27 cellular contexts compared by ENCODE assay signal in genomic region chr7:17669204-17669603, GRCh38.
"Had no signal": no experiment of that assay in that cellular context is flagged by ENCODE, and none has a peak within 500 bp of the region (broad histone marks: within the 10 kb centered on the region; RNA-seq: fewer than 3 reads in every experiment).

No MANE protein-coding gene starts in this region.

- H3K4me3 ChIP-seq: ovary, psoas muscle, right lobe of liver, sigmoid colon, spleen, stomach, thoracic aorta, thyroid gland, tibial nerve, upper lobe of left lung, vagina had no signal

- H3K36me3 ChIP-seq: ovary, right lobe of liver, sigmoid colon, spleen, stomach, thoracic aorta, thyroid gland, tibial nerve, upper lobe of left lung, vagina had no signal

- H3K79me2 ChIP-seq: parathyroid adenoma had no signal

- H3K9me3 ChIP-seq: ovary, psoas muscle, right lobe of liver, sigmoid colon, spleen, stomach, thoracic aorta, thyroid gland, tibial nerve, upper lobe of left lung, vagina had no signal

- ATAC-seq: naive thymus-derived CD4-positive, alpha-beta T cell; natural killer cell; psoas muscle; right cardiac atrium; right lobe of liver; stimulated activated effector memory CD8-positive, alpha-beta T cell treated with anti-CD3 and anti-CD28 coated beads, Interleukin-12 subunit alpha, Interleukin-12 subunit beta, amount 100 ng/mL, for 72 hours; stimulated activated naive B cell treated with anti-CD40 and anti-IgM and Interleukin-4, amounts not matched to agents 10 μg/mL and 1 μg/mL and 100 μg/mL, for 72 hours had no signal

- H3K4me1 ChIP-seq: parathyroid adenoma, psoas muscle, right lobe of liver, sigmoid colon, spleen, stomach, thyroid gland, tibial nerve, upper lobe of left lung, vagina had no signal

- H3K9ac ChIP-seq: parathyroid adenoma had no signal

- H2AFZ ChIP-seq: parathyroid adenoma had no signal

- H3K27me3 ChIP-seq: ovary, right lobe of liver, sigmoid colon, spleen, stomach, thyroid gland, tibial nerve, upper lobe of left lung, vagina had no signal

- DNase-seq: naive thymus-derived CD4-positive, alpha-beta T cell; natural killer cell; occipital lobe; ovary; posterior cingulate gyrus; psoas muscle; right cardiac atrium; right lobe of liver; sigmoid colon; small intestine; spleen; stimulated activated CD4-positive, alpha-beta T cell treated with anti-CD3 and anti-CD28 coated beads, Interleukin-12 subunit alpha, Interleukin-12 subunit beta, amount 100 ng/mL, for 4 hours; stimulated activated CD4-positive, alpha-beta T cell treated with anti-CD3 and anti-CD28 coated beads, Interleukin-2, amount 100 ng/mL, for 24 hours; stimulated activated CD4-positive, alpha-beta T cell treated with anti-CD3 and anti-CD28 coated beads, Interleukin-2, amount 100 ng/mL, for 48 hours; stimulated activated CD4-positive, alpha-beta T cell treated with anti-CD3 and anti-CD28 coated beads, Interleukin-4, amount 100 ng/mL, for 24 hours; stimulated activated naive B cell treated with anti-CD40 and anti-IgM and Interleukin-4, amounts not matched to agents 10 μg/mL and 1 μg/mL and 100 μg/mL, for 72 hours; stimulated activated naive CD4-positive, alpha-beta T cell treated with Interleukin-2 at 50 U/mL for 16 hours; stomach; thyroid gland; trophoblast cell; upper lobe of left lung had no signal

- FAIRE-seq: small intestine, urothelium cell line had no signal

- H3K27ac ChIP-seq: ovary, parathyroid adenoma, psoas muscle, right lobe of liver, sigmoid colon, spleen, stomach, thoracic aorta, thyroid gland, tibial nerve, upper lobe of left lung, vagina had no signal
